8 cellular contexts compared by ENCODE assay signal in genomic region chr2:199718074-199718473, GRCh38.
"Had no signal": no experiment of that assay in that cellular context is flagged by ENCODE, and none has a peak within 500 bp of the region (broad histone marks: within the 10 kb centered on the region; RNA-seq: fewer than 3 reads in every experiment).

No MANE protein-coding gene starts in this region.

- ATAC-seq: GM12878 had no signal

- DNase-seq: GDM1, GF-D8 had no signal

- H3K4me3 ChIP-seq: GM12878 had no signal

- FAIRE-seq: G401.6, GM12878, GM12891, GM12892, GM18507, GM19239 had no signal
